In the genomic region with DNA sequence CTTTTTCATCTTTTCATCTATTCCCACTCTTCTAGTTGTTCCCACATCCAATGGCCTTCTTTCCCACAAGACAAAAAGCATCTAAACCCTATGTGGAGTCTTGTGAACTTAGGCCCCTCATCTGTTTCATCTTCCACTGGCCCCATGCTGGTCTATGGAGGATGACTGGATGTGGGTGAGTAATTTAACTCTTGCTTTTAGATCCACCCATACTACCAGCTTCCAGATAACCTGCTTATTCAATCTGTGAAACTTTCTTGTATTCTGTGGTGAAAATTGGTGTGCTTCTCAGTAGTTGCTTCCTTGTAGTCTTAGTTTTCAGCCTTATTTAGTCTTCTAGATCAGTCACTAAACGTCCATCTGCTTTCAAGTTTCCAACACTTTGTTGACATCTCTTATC, we compare ENCODE assay signal across 31 cellular contexts.
DNase-seq lines count a peak whose midpoint lies in the region; ATAC-seq, FAIRE-seq and TF ChIP-seq lines count a peak whose summit lies in the region.
"Had no signal": no experiment of that assay in that cellular context is flagged by ENCODE, and none has a peak within 500 bp of the region (broad histone marks: within the 10 kb centered on the region; RNA-seq: fewer than 3 reads in every experiment).

No MANE protein-coding gene starts in this region.

- peak; percentile 44 to 58 for ATAC-seq in activated T-cell treated with anti-CD3 and anti-CD28 coated beads, Interleukin-2, amount 50 U/mL, for 72 hours (replicated peaks in 1 of 2)
- ATAC-seq in activated T-cell treated with anti-CD3 and anti-CD28 coated beads, Interleukin-2, amount 50 U/mL, for 4 hours: no peak
- peak; percentile 34 for ATAC-seq in stimulated activated effector memory CD8-positive, alpha-beta T cell treated with anti-CD3 and anti-CD28 coated beads, Interleukin-12 subunit alpha, Interleukin-12 subunit beta, amount 100 ng/mL, for 72 hours
- no peak for ATAC-seq in activated CD8-positive, alpha-beta memory T cell treated with anti-CD3 and anti-CD28 coated beads, Interleukin-2, amount 10 ng/mL, durations not matched to agents 7 days and 5 days
- ATAC-seq: A549; CD8-positive, alpha-beta T cell had no signal

- peaks cover 17% of the 10 kb centered on the region for H3K27me3 Mint-ChIP-seq in activated T-cell treated with anti-CD3 and anti-CD28 coated beads, Interleukin-2, amount 50 U/mL, for 72 hours (ENCODE audit: low read depth)
- H3K27me3 Mint-ChIP-seq in activated T-cell treated with anti-CD3 and anti-CD28 coated beads, Interleukin-2, amount 50 U/mL, for 4 hours (ENCODE audit: low read depth): peaks cover 2% of the 10 kb centered on the region
- no peaks in the 10 kb centered on the region for H3K27me3 Mint-ChIP-seq in activated CD8-positive, alpha-beta memory T cell treated with anti-CD3 and anti-CD28 coated beads, Interleukin-2, amount 10 ng/mL, durations not matched to agents 7 days and 5 days
- H3K27me3 Mint-ChIP-seq: B cell; CD4-positive, CD25-positive, alpha-beta regulatory T cell had no signal

- peaks cover 5% of the 10 kb centered on the region for H3K4me1 Mint-ChIP-seq in activated T-cell treated with anti-CD3 and anti-CD28 coated beads, Interleukin-2, amount 50 U/mL, for 72 hours (ENCODE audit: low read depth)
- H3K4me1 Mint-ChIP-seq in activated T-cell treated with anti-CD3 and anti-CD28 coated beads, Interleukin-2, amount 50 U/mL, for 4 hours (ENCODE audit: low read depth): no peaks in the 10 kb centered on the region
- no peaks in the 10 kb centered on the region for H3K4me1 Mint-ChIP-seq in stimulated activated effector memory CD8-positive, alpha-beta T cell treated with anti-CD3 and anti-CD28 coated beads, Interleukin-12 subunit alpha, Interleukin-12 subunit beta, amount 100 ng/mL, for 72 hours
- H3K4me1 Mint-ChIP-seq in activated CD8-positive, alpha-beta memory T cell treated with anti-CD3 and anti-CD28 coated beads, Interleukin-2, amount 10 ng/mL, durations not matched to agents 7 days and 5 days: no peaks in the 10 kb centered on the region
- H3K4me1 Mint-ChIP-seq: B cell; CD14-positive monocyte; CD4-positive, alpha-beta memory T cell; CD4-positive, CD25-positive, alpha-beta regulatory T cell; CD8-positive, alpha-beta memory T cell had no signal

- DNase-seq in activated T-cell treated with anti-CD3 and anti-CD28 coated beads, Interleukin-2, amount 50 U/mL, for 72 hours: no peak
- no peak for DNase-seq in activated T-cell treated with anti-CD3 and anti-CD28 coated beads, Interleukin-2, amount 50 U/mL, for 4 hours
- no peak for DNase-seq in H54 (ENCODE audit: insufficient read length, low spot score)
- no peak for DNase-seq in stimulated activated effector memory CD8-positive, alpha-beta T cell treated with anti-CD3 and anti-CD28 coated beads, Interleukin-12 subunit alpha, Interleukin-12 subunit beta, amount 100 ng/mL, for 72 hours (ENCODE audit: low spot score in 2 of 2)
- DNase-seq in NCI-H1048 (lab: John Stamatoyannopoulos, UW): no peak
- no peak for DNase-seq in activated CD8-positive, alpha-beta memory T cell treated with anti-CD3 and anti-CD28 coated beads, Interleukin-2, amount 10 ng/mL, durations not matched to agents 7 days and 5 days
- DNase-seq: 8988T; ACHN; AML-193; BE2C; C1 segment of cervical spinal cord; Caco-2; Calu3; CD4-positive, alpha-beta memory T cell; CD4-positive, alpha-beta T cell; CD4-positive, CD25-positive, alpha-beta regulatory T cell; CD8-positive, alpha-beta memory T cell; CD8-positive, alpha-beta T cell; COR-L47; DMS 273 treated with DMSO at 0.1 percent for 48 hours; DMS153; DMS53; DMS79; DMS79 treated with DMSO at 0.1 percent for 48 hours; DND-41; EL had no signal

- H3K27ac Mint-ChIP-seq in activated T-cell treated with anti-CD3 and anti-CD28 coated beads, Interleukin-2, amount 50 U/mL, for 72 hours: no peak overlapping the region
- H3K27ac Mint-ChIP-seq in stimulated activated effector memory CD8-positive, alpha-beta T cell treated with anti-CD3 and anti-CD28 coated beads, Interleukin-12 subunit alpha, Interleukin-12 subunit beta, amount 100 ng/mL, for 72 hours: no peak overlapping the region
- no peak overlapping the region for H3K27ac Mint-ChIP-seq in activated CD8-positive, alpha-beta memory T cell treated with anti-CD3 and anti-CD28 coated beads, Interleukin-2, amount 10 ng/mL, durations not matched to agents 7 days and 5 days
- H3K27ac Mint-ChIP-seq: B cell; CD14-positive monocyte; CD4-positive, alpha-beta memory T cell; CD4-positive, alpha-beta T cell; CD8-positive, alpha-beta memory T cell; CD8-positive, alpha-beta T cell had no signal

- CTCF ChIA-PET in activated CD8-positive, alpha-beta memory T cell treated with anti-CD3 and anti-CD28 coated beads, Interleukin-2, amount 10 ng/mL, durations not matched to agents 7 days and 5 days (lab: Charles Lee): no interaction called here

- no peak overlapping the region for H3K4me3 Mint-ChIP-seq in activated T-cell treated with anti-CD3 and anti-CD28 coated beads, Interleukin-2, amount 50 U/mL, for 72 hours
- H3K4me3 Mint-ChIP-seq in activated T-cell treated with anti-CD3 and anti-CD28 coated beads, Interleukin-2, amount 50 U/mL, for 4 hours: no peak overlapping the region
- H3K4me3 Mint-ChIP-seq in stimulated activated effector memory CD8-positive, alpha-beta T cell treated with anti-CD3 and anti-CD28 coated beads, Interleukin-12 subunit alpha, Interleukin-12 subunit beta, amount 100 ng/mL, for 72 hours: no peak overlapping the region
- H3K4me3 Mint-ChIP-seq in activated CD8-positive, alpha-beta memory T cell treated with anti-CD3 and anti-CD28 coated beads, Interleukin-2, amount 10 ng/mL, durations not matched to agents 7 days and 5 days: no peak overlapping the region
- H3K4me3 Mint-ChIP-seq: B cell; CD14-positive monocyte; CD4-positive, alpha-beta memory T cell; CD4-positive, alpha-beta T cell; CD4-positive, CD25-positive, alpha-beta regulatory T cell; CD8-positive, alpha-beta memory T cell; CD8-positive, alpha-beta T cell had no signal

- H3K9me3 Mint-ChIP-seq in activated T-cell treated with anti-CD3 and anti-CD28 coated beads, Interleukin-2, amount 50 U/mL, for 72 hours: peaks cover 0 to 4% of the 10 kb centered on the region in 2 donors
- no peaks in the 10 kb centered on the region for H3K9me3 Mint-ChIP-seq in activated T-cell treated with anti-CD3 and anti-CD28 coated beads, Interleukin-2, amount 50 U/mL, for 4 hours
- no peaks in the 10 kb centered on the region for H3K9me3 Mint-ChIP-seq in stimulated activated effector memory CD8-positive, alpha-beta T cell treated with anti-CD3 and anti-CD28 coated beads, Interleukin-12 subunit alpha, Interleukin-12 subunit beta, amount 100 ng/mL, for 72 hours
- H3K9me3 Mint-ChIP-seq in activated CD8-positive, alpha-beta memory T cell treated with anti-CD3 and anti-CD28 coated beads, Interleukin-2, amount 10 ng/mL, durations not matched to agents 7 days and 5 days (ENCODE audit: low read depth): no peaks in the 10 kb centered on the region
- H3K9me3 Mint-ChIP-seq: CD4-positive, alpha-beta memory T cell; CD4-positive, alpha-beta T cell; CD8-positive, alpha-beta T cell had no signal

- FAIRE-seq in H54 (lab: Jason Lieb, UNC): peak; percentile 48
- FAIRE-seq: A204.1, A549, D721Med had no signal

- H3K36me3 Mint-ChIP-seq in activated T-cell treated with anti-CD3 and anti-CD28 coated beads, Interleukin-2, amount 50 U/mL, for 72 hours (ENCODE audit: insufficient read depth in 2 of 2): no peaks in the 10 kb centered on the region
- no peaks in the 10 kb centered on the region for H3K36me3 Mint-ChIP-seq in activated T-cell treated with anti-CD3 and anti-CD28 coated beads, Interleukin-2, amount 50 U/mL, for 4 hours (ENCODE audit: insufficient read depth)
- no peaks in the 10 kb centered on the region for H3K36me3 Mint-ChIP-seq in stimulated activated effector memory CD8-positive, alpha-beta T cell treated with anti-CD3 and anti-CD28 coated beads, Interleukin-12 subunit alpha, Interleukin-12 subunit beta, amount 100 ng/mL, for 72 hours
- no peaks in the 10 kb centered on the region for H3K36me3 Mint-ChIP-seq in activated CD8-positive, alpha-beta memory T cell treated with anti-CD3 and anti-CD28 coated beads, Interleukin-2, amount 10 ng/mL, durations not matched to agents 7 days and 5 days
- H3K36me3 Mint-ChIP-seq: CD14-positive monocyte; CD4-positive, alpha-beta memory T cell; CD4-positive, CD25-positive, alpha-beta regulatory T cell; CD8-positive, alpha-beta memory T cell; CD8-positive, alpha-beta T cell had no signal

- TF ChIP-seq POLR2A in H54 (IDR thresholded peaks at IDR 0.05; ENCODE audit: low read depth, low read length): no peak

Comparison
In these comparisons a context has a peak if more than half of its experiments do, and no peak if none do; other contexts are left out.
1. ATAC-seq: peak in activated T-cell treated with anti-CD3 and anti-CD28 coated beads, Interleukin-2, amount 50 U/mL, for 72 hours (2 of 2) and stimulated activated effector memory CD8-positive, alpha-beta T cell treated with anti-CD3 and anti-CD28 coated beads, Interleukin-12 subunit alpha, Interleukin-12 subunit beta, amount 100 ng/mL, for 72 hours (single experiment); none in activated T-cell treated with anti-CD3 and anti-CD28 coated beads, Interleukin-2, amount 50 U/mL, for 4 hours (0 of 2) and activated CD8-positive, alpha-beta memory T cell treated with anti-CD3 and anti-CD28 coated beads, Interleukin-2, amount 10 ng/mL, durations not matched to agents 7 days and 5 days (single experiment).